ENCODE assay signal across 23 cellular contexts in genomic region chr9:133775951-133776905, GRCh38.
"Had no signal": no experiment of that assay in that cellular context is flagged by ENCODE, and none has a peak within 500 bp of the region (broad histone marks: within the 10 kb centered on the region; RNA-seq: fewer than 3 reads in every experiment).

No MANE protein-coding gene starts in this region.

- FAIRE-seq: endometrium had no signal

- ATAC-seq: activated CD4-positive, alpha-beta T cell treated with anti-CD3 and anti-CD28 coated beads for 36 hours; activated T-helper 17 cell treated with anti-CD3 and anti-CD28 coated beads, Interleukin-2, amount 50 U/mL, for 72 hours; sciatic nerve; stimulated activated effector memory CD8-positive, alpha-beta T cell treated with anti-CD3 and anti-CD28 coated beads, Interleukin-12 subunit alpha, Interleukin-12 subunit beta, amount 100 ng/mL, for 72 hours; WTC11 had no signal

- H3K4me2 ChIP-seq: smooth muscle cell had no signal

- H3K27me3 ChIP-seq: brain microvascular endothelial cell, testis, upper lobe of left lung had no signal

- H3K4me1 ChIP-seq: prostate gland, upper lobe of left lung had no signal

- H3K4me3 ChIP-seq: coronary artery, lung, prostate gland, smooth muscle cell, testis, upper lobe of left lung had no signal

- H3K9me3 ChIP-seq: prostate gland, testis, upper lobe of left lung had no signal

- DNase-seq: activated CD4-positive, alpha-beta T cell treated with anti-CD3 and anti-CD28 coated beads for 36 hours; activated CD4-positive, alpha-beta T cell treated with anti-CD3 and anti-CD28 coated beads, Interleukin-2, amount 50 U/mL, for 48 hours; activated naive CD4-positive, alpha-beta T cell treated with Interleukin-2 at 50 U/mL for 16 hours; activated naive CD8-positive, alpha-beta T cell treated with anti-CD3 and anti-CD28 coated beads, Interleukin-2, amount 10 ng/mL, durations not matched to agents 7 days and 5 days; amygdala; brain microvascular endothelial cell; erythroblast; foreskin melanocyte; glutamatergic neuron; nephron progenitor cell; occipital lobe; stimulated activated CD4-positive, alpha-beta T cell treated with anti-CD3 and anti-CD28 coated beads, Interleukin-4, amount 100 ng/mL, for 24 hours; testis had no signal

- H3K27ac ChIP-seq: brain microvascular endothelial cell, coronary artery, prostate gland, testis, upper lobe of left lung had no signal
